Comparison of ENCODE assay signal across 8 cellular contexts in genomic region chr13:19862511-19863313, GRCh38. TPM values are rescaled to one million over a fixed set of nuclear protein-coding genes. Genes with fewer than 3 reads are reported as not detected.
A peak's percentile ranks its signal among the peaks of the same experiment; 100 is the strongest.
DNase-seq lines count a peak whose midpoint lies in the region; TF ChIP-seq lines count a peak whose summit lies in the region.

No MANE protein-coding gene starts in this region.

- H3K9ac ChIP-seq in endodermal cell (ENCODE audit: extremely low read depth, low read length, poor library complexity, severe bottlenecking): peak overlapping the region; percentile 78

- H3K27me3 Mint-ChIP-seq in endodermal cell (ENCODE audit: insufficient read depth): no peaks in the 10 kb centered on the region

- peak in 12 of 14 donors; percentile 22 to 82 (median 60) for DNase-seq in C1 segment of cervical spinal cord (lab: John Stamatoyannopoulos, UW)
- peak; percentile 50 for DNase-seq in GM20000 (ENCODE audit: low spot score)
- peak; percentile 48 for DNase-seq in MV-4-11 (lab: John Stamatoyannopoulos, UW)
- peak; percentile 14 to 17 (median 16) for DNase-seq in activated CD8-positive, alpha-beta memory T cell treated with anti-CD3 and anti-CD28 coated beads for 48 hours (ENCODE audit: low read depth in 2 of 3, low spot score in 2 of 3)
- peak; percentile 69 for DNase-seq in endodermal cell
- DNase-seq in mucosa of gallbladder (ENCODE audit: low spot score): peak; percentile 17
- peak; percentile 63 for DNase-seq in stimulated activated CD8-positive, alpha-beta memory T cell treated with anti-CD3 and anti-CD28 coated beads, Interleukin-4, amount 100 ng/mL, for 48 hours
- no peak for DNase-seq in GF-D8 (lab: John Stamatoyannopoulos, UW)

- no peaks in the 10 kb centered on the region for H3K27me3 ChIP-seq in endodermal cell (ENCODE audit: control insufficient read depth, insufficient read depth, low read length, poor library complexity, severe bottlenecking)

- no peaks in the 10 kb centered on the region for H3K9me3 ChIP-seq in endodermal cell (ENCODE audit: control insufficient read depth, low read length)

- peaks cover 18% of the 10 kb centered on the region for H3K4me1 Mint-ChIP-seq in endodermal cell

- peak overlapping the region; percentile 99 for H3K4me3 ChIP-seq in endodermal cell (ENCODE audit: low read length)

- H3K36me3 Mint-ChIP-seq in endodermal cell (ENCODE audit: low read depth): peaks cover 16% of the 10 kb centered on the region

- TF ChIP-seq CTCF in GM20000 (IDR thresholded peaks at IDR 0.05; ENCODE audit: extremely low read depth, missing control alignments): no peak
- TF ChIP-seq CTCF in endodermal cell (conservative IDR thresholded peaks at IDR 0.05): no peak

- peaks cover 19% of the 10 kb centered on the region for H3K36me3 ChIP-seq in endodermal cell (ENCODE audit: control insufficient read depth, insufficient read depth, low read length)

- WGBS in endodermal cell (ENCODE audit: insufficient coverage in 1 of 2, insufficient read length in 1 of 2), 2 experiments: 1 to 4% methylated on average over 9 to 47 of the region's 65 CpGs

- H3K4me3 Mint-ChIP-seq in endodermal cell: peak overlapping the region; percentile 92

- H3K27ac ChIP-seq in endodermal cell (ENCODE audit: low read depth, low read length): peak overlapping the region; percentile 89

- peak overlapping the region; percentile 96 for H3K27ac Mint-ChIP-seq in endodermal cell

- no peaks in the 10 kb centered on the region for H3K4me1 ChIP-seq in endodermal cell (ENCODE audit: control insufficient read depth, insufficient read depth, low read length)

- no peaks in the 10 kb centered on the region for H3K9me3 Mint-ChIP-seq in endodermal cell

RNA-seq across cellular contexts. Expression of gene ZMYM5, which starts 0.7 kb away (rescaled TPM):
- 10 to 100 TPM; 10.4 to 12.2 TPM for total RNA-seq in endodermal cell
- 15.2 TPM for polyA plus RNA-seq in endodermal cell (2013, experiment 1 of 2)
- 15.2 TPM for polyA plus RNA-seq in endodermal cell (2013, experiment 2 of 2)
- 11.4 TPM for total RNA-seq in mucosa of gallbladder
